In genomic region chr13:48578516-48579166, GRCh38 we compare ENCODE assay signal across 9 cellular contexts. TPM values are rescaled to one million over a fixed set of nuclear protein-coding genes. Genes with fewer than 3 reads are reported as not detected.
DNase-seq lines count a peak whose midpoint lies in the region; ATAC-seq, FAIRE-seq and TF ChIP-seq lines count a peak whose summit lies in the region.
"Had no signal": no experiment of that assay in that cellular context is flagged by ENCODE, and none has a peak within 500 bp of the region (broad histone marks: within the 10 kb centered on the region; RNA-seq: fewer than 3 reads in every experiment).

No MANE protein-coding gene starts in this region.

- ATAC-seq in Right ventricle myocardium inferior, result peak; percentile 20
- ATAC-seq in Right ventricle myocardium superior (ENCODE audit: poor library complexity), result no peak
- peak; percentile 46 for ATAC-seq in HG03045 (IDR thresholded peaks at IDR 0.05; ENCODE audit: unreplicated experiment)
- ATAC-seq in upper lobe of left lung (ENCODE audit: low FRiP score in 2 of 2), result peak; percentile 2 to 6

- no peaks in the 10 kb centered on the region for H3K27me3 ChIP-seq in bronchial epithelial cell (ENCODE audit: control insufficient read depth, insufficient read depth, low read length)
- no peaks in the 10 kb centered on the region for H3K27me3 ChIP-seq in upper lobe of left lung

- no peak for TF ChIP-seq EP300 in upper lobe of left lung (IDR thresholded peaks at IDR 0.05)

- H3K36me3 ChIP-seq in bronchial epithelial cell (ENCODE audit: control insufficient read depth, insufficient read depth, low read length) (no peaks in the 10 kb centered on the region), upper lobe of left lung (no peaks in the 10 kb centered on the region)

- peak overlapping the region; percentile 45 to 78 (median 66) for H3K27ac ChIP-seq in upper lobe of left lung

- no peak for TF ChIP-seq POLR2A in upper lobe of left lung (IDR thresholded peaks at IDR 0.05)

- intact Hi-C loops in Right ventricle myocardium inferior (cut with DNase I) (no loop called here), Right ventricle myocardium superior (cut with DNase I) (loop anchor here (5.0 kb wide), 1 partner anchor 246 kb away; no protein-coding TSS in a partner anchor)

- WGBS in upper lobe of left lung, 2 donors, result 67 to 78% methylated on average over 3 of the region's 3 CpGs

- H3K4me3 ChIP-seq in bronchial epithelial cell (ENCODE audit: low read depth, low read length) (no peak overlapping the region), upper lobe of left lung (no peak overlapping the region)

- peaks cover 3 to 28% (median 8%) of the 10 kb centered on the region in 4 donors for H3K4me1 ChIP-seq in upper lobe of left lung

- no peak for TF ChIP-seq CTCF in bronchial epithelial cell (IDR thresholded peaks at IDR 0.05; ENCODE audit: insufficient read depth, low read length, severe bottlenecking)
- no peak for TF ChIP-seq CTCF in upper lobe of left lung (IDR thresholded peaks at IDR 0.05)

- no peaks in the 10 kb centered on the region for H3K9me3 ChIP-seq in upper lobe of left lung

- FAIRE-seq in bronchial epithelial cell (lab: Jason Lieb, UNC) (no peak), HTR-8/SVneo (lab: Jason Lieb, UNC) (no peak)
- FAIRE-seq: TTC549 had no signal

- DNase-seq in Right ventricle myocardium inferior (ENCODE audit: missing footprints) (no peak), Right ventricle myocardium superior (no peak), bronchial epithelial cell (ENCODE audit: low read depth) (peak; percentile 27), upper lobe of left lung (no peak), HTR-8/SVneo (ENCODE audit: insufficient read length, low spot score) (no peak), DMS53 treated with DMSO at 0.1 percent for 48 hours (lab: John Stamatoyannopoulos, UW; ENCODE audit: unreplicated experiment) (no peak)
- no peak for DNase-seq in stimulated activated CD4-positive, alpha-beta T cell treated with anti-CD3 and anti-CD28 coated beads, Interleukin-4, amount 100 ng/mL, for 24 hours

RNA-seq across cellular contexts. Expression of gene RCBTB2, which starts 45.8 kb away (rescaled TPM):
- total RNA-seq in Right ventricle myocardium inferior, result 16.4 TPM
- 16.6 TPM for total RNA-seq in Right ventricle myocardium superior
- 1.8 and 4.7 TPM in 2 replicates for total RNA-seq in bronchial epithelial cell
- total RNA-seq in upper lobe of left lung, result 10 to 100 TPM in 3 of 6 donors, 1 to 10 TPM in 3; 5.5 to 17.0 (median 9.9) TPM
